Comparison of ENCODE assay signal across 14 cellular contexts in genomic region chr22:45329536-45329936, GRCh38. TPM values are rescaled to one million over a fixed set of nuclear protein-coding genes. Genes with fewer than 3 reads are reported as not detected.
A peak's percentile ranks its signal among the peaks of the same experiment; 100 is the strongest.
DNase-seq lines count a peak whose midpoint lies in the region; ATAC-seq and TF ChIP-seq lines count a peak whose summit lies in the region.
"Had no signal": no experiment of that assay in that cellular context is flagged by ENCODE, and none has a peak within 500 bp of the region (broad histone marks: within the 10 kb centered on the region; RNA-seq: fewer than 3 reads in every experiment).

No MANE protein-coding gene starts in this region.

- H3K36me3 ChIP-seq in skeletal muscle tissue (ENCODE audit: control insufficient read depth in 3 of 3, insufficient read depth in 3 of 3, low read length in 3 of 3) (peaks cover 17 to 26% (median 20%) of the 10 kb centered on the region in 3 donors), suprapubic skin (peaks cover 53% of the 10 kb centered on the region), tibial nerve (peaks cover 3 to 87% (median 9%) of the 10 kb centered on the region in 3 donors), MG63 (peaks cover 23% of the 10 kb centered on the region)

- no peaks in the 10 kb centered on the region for H3K27me3 Mint-ChIP-seq in T-helper 17 cell
- H3K27me3 Mint-ChIP-seq: activated naive CD4-positive, alpha-beta T cell treated with anti-CD3 and anti-CD28 coated beads, Interleukin-2, amount 50 U/mL, for 24 hours had no signal

- TF ChIP-seq POLR2A in suprapubic skin (IDR thresholded peaks at IDR 0.05) (no peak), tibial nerve (IDR thresholded peaks at IDR 0.05) (no peak)

- TF ChIP-seq CTCF in suprapubic skin (IDR thresholded peaks at IDR 0.05): no peak
- TF ChIP-seq CTCF in tibial nerve (IDR thresholded peaks at IDR 0.05): no peak

- no peaks in the 10 kb centered on the region for H3K27me3 ChIP-seq in skeletal muscle tissue (ENCODE audit: control insufficient read depth in 3 of 3, insufficient read depth in 3 of 3, low read length in 3 of 3)
- no peaks in the 10 kb centered on the region for H3K27me3 ChIP-seq in suprapubic skin
- no peaks in the 10 kb centered on the region for H3K27me3 ChIP-seq in tibial nerve
- H3K27me3 ChIP-seq in MG63: no peaks in the 10 kb centered on the region

- H3K4me3 Mint-ChIP-seq in T-helper 17 cell: no peak overlapping the region
- H3K4me3 Mint-ChIP-seq: activated naive CD4-positive, alpha-beta T cell treated with anti-CD3 and anti-CD28 coated beads, Interleukin-2, amount 50 U/mL, for 24 hours; endodermal cell; neural crest cell had no signal

- 66% methylated on average over 12 of the region's 12 CpGs for WGBS in suprapubic skin
- 53 to 59% methylated on average over 10 of the region's 12 CpGs for WGBS in tibial nerve, 2 donors

- H3K4me3 ChIP-seq in skeletal muscle tissue (ENCODE audit: low read length in 3 of 3) (no peak overlapping the region), suprapubic skin (no peak overlapping the region), tibial nerve (no peak overlapping the region), MG63 (no peak overlapping the region)

- peak overlapping the region; percentile 33 to 75 (median 34) for H3K9ac ChIP-seq in skeletal muscle tissue (ENCODE audit: low read depth in 1 of 3, low read length in 3 of 3)

- peak overlapping the region; percentile 47 for H3K27ac Mint-ChIP-seq in T-helper 17 cell
- H3K27ac Mint-ChIP-seq: activated naive CD4-positive, alpha-beta T cell treated with anti-CD3 and anti-CD28 coated beads, Interleukin-2, amount 50 U/mL, for 24 hours; endodermal cell had no signal

- TF ChIP-seq EP300 in suprapubic skin (IDR thresholded peaks at IDR 0.05) (no peak), tibial nerve (IDR thresholded peaks at IDR 0.05) (no peak)

- intact Hi-C loops in left ventricle myocardium superior (cut with micrococcal nuclease): no loop called here

- H3K27ac ChIP-seq in skeletal muscle tissue (ENCODE audit: low read depth, low read length) (peak overlapping the region; percentile 93), suprapubic skin (no peak overlapping the region), tibial nerve (no peak overlapping the region)

- H3K4me1 Mint-ChIP-seq in T-helper 17 cell: peaks cover 16% of the 10 kb centered on the region
- H3K4me1 Mint-ChIP-seq: endodermal cell, neural crest cell had no signal

- DNase-seq in NCI-H1105 (lab: John Stamatoyannopoulos, UW) (peak; percentile 81), T-helper 17 cell (no peak), left ventricle myocardium superior (peak; percentile 92), suprapubic skin (ENCODE audit: low spot score in 2 of 2) (no peak), HT-29 (ENCODE audit: low spot score) (no peak), tibial nerve (ENCODE audit: low spot score in 2 of 2) (no peak), MG63 (no peak)
- DNase-seq: endodermal cell, GOT3 had no signal

- peaks cover 9% of the 10 kb centered on the region for H3K36me3 Mint-ChIP-seq in T-helper 17 cell (ENCODE audit: low read depth)

- ATAC-seq in T-helper 17 cell (no peak), left ventricle myocardium superior (peak; percentile 83)
- ATAC-seq: activated CD4-positive, CD25-positive, alpha-beta regulatory T cell treated with anti-CD3 and anti-CD28 coated beads, Interleukin-2, amount 50 U/mL, for 24 hours had no signal

- H3K4me1 ChIP-seq in skeletal muscle tissue (ENCODE audit: control insufficient read depth in 3 of 3, insufficient read depth in 3 of 3, low read length in 3 of 3): peaks cover 36 to 65% (median 57%) of the 10 kb centered on the region in 3 donors
- peaks cover 11% of the 10 kb centered on the region for H3K4me1 ChIP-seq in suprapubic skin
- peaks cover 0 to 10% (median 0%) of the 10 kb centered on the region in 4 donors for H3K4me1 ChIP-seq in tibial nerve

- H3K9me3 ChIP-seq in T-helper 17 cell (ENCODE audit: control insufficient read depth, low read length, poor library complexity, severe bottlenecking) (no peaks in the 10 kb centered on the region), skeletal muscle tissue (ENCODE audit: control insufficient read depth in 3 of 3, low read length in 3 of 3) (no peaks in the 10 kb centered on the region), suprapubic skin (no peaks in the 10 kb centered on the region), tibial nerve (no peaks in the 10 kb centered on the region), MG63 (no peaks in the 10 kb centered on the region)

RNA-seq across cellular contexts. Expression of gene FAM118A, which starts 19.8 kb away (rescaled TPM):
- 100 to 1,000 TPM; 162 to 200 TPM for total RNA-seq in T-helper 17 cell
- total RNA-seq in left ventricle myocardium superior: 20.7 TPM
- total RNA-seq in skeletal muscle tissue: 17.2 TPM
- total RNA-seq in suprapubic skin: 10 to 100 TPM; 22.7 to 65.8 (median 37.2) TPM
- total RNA-seq in HT-29 (2014; rRNA removed; shearing (Covaris generic)): 31.0 and 45.4 TPM in 2 replicates
- total RNA-seq in tibial nerve: 100 to 1,000 TPM in 2 of 4 donors, 10 to 100 TPM in 2; 16.8 to 171 (median 83.2) TPM
- 17.1 and 20.5 TPM in 2 replicates for total RNA-seq in MG63 (2014; rRNA removed; shearing (Covaris generic); ENCODE audit: low replicate concordance)

RNA-seq across cellular contexts. Expression of gene UPK3A, which starts 44.8 kb away (rescaled TPM):
- total RNA-seq in T-helper 17 cell (under 1 TPM in 1 of 2 donors, not detected in 1; 0.37 TPM), left ventricle myocardium superior (0.25 TPM), skeletal muscle tissue (not detected), suprapubic skin (not detected), tibial nerve (not detected)
- total RNA-seq in HT-29 (2014; rRNA removed; shearing (Covaris generic)): 4.7 and 6.0 TPM in 2 replicates
- not detected in 2 replicates for total RNA-seq in MG63 (2014; rRNA removed; shearing (Covaris generic); ENCODE audit: low replicate concordance)
- total RNA-seq: endodermal cell, neural crest cell, RPMI7951 had no signal

Comparison
In these comparisons a context has a peak if more than half of its experiments do, and no peak if none do; other contexts are left out.
1. DNase-seq: peak in NCI-H1105 (single experiment) and left ventricle myocardium superior (single experiment); none in T-helper 17 cell (0 of 3), suprapubic skin (0 of 2), HT-29 (single experiment), tibial nerve (0 of 2) and MG63 (single experiment).